Comparison of ENCODE assay signal across 1 cellular context in the genomic region with DNA sequence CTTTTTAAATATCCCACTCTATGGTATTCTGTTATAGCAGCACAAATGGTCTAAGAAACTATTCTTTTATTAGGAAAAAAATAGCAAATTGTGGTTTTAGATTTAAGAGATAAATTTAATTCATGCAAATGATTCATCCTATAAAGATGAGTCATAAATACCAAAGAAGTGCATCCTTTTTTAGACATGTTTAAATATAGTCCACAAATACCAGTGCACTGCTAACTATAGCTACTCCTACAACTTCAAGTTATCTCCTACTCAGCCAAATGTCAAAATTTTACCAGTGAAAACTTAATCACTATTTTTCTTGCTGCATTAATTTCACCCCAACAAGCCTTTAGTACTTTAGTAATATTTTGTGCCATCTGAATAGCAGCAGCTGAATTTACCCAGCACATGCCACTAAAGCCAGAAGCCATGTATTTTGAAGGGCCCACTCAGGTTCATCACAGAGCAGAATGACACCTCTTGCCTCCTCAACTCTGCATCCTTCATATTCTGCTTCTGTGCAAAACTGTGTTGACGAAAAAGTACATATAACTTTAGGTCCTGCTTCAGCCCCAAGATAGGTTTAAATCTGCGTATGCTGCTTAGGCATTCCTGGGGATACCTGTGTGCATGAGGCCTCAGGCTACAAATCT.
A peak's percentile ranks its signal among the peaks of the same experiment; 100 is the strongest.
TF ChIP-seq lines count a peak whose summit lies in the region.

No MANE protein-coding gene starts in this region.

TF ChIP-seq in SK-N-SH, 30 proteins besides CTCF, POLR2A, EP300 and RAD21 (continued from another document):
- TF ChIP-seq, protein P1, sequence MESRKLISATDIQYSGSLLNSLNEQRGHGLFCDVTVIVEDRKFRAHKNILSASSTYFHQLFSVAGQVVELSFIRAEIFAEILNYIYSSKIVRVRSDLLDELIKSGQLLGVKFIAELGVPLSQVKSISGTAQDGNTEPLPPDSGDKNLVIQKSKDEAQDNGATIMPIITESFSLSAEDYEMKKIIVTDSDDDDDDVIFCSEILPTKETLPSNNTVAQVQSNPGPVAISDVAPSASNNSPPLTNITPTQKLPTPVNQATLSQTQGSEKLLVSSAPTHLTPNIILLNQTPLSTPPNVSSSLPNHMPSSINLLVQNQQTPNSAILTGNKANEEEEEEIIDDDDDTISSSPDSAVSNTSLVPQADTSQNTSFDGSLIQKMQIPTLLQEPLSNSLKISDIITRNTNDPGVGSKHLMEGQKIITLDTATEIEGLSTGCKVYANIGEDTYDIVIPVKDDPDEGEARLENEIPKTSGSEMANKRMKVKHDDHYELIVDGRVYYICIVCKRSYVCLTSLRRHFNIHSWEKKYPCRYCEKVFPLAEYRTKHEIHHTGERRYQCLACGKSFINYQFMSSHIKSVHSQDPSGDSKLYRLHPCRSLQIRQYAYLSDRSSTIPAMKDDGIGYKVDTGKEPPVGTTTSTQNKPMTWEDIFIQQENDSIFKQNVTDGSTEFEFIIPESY (IDR thresholded peaks at IDR 0.05; ENCODE audit: borderline replicate concordance, low read depth), result no peak
- TF ChIP-seq NFIC (IDR thresholded peaks at IDR 0.05; ENCODE audit: borderline replicate concordance) (peak; percentile 54; the same call in 1 of the 2 replicates), TCF12 (IDR thresholded peaks at IDR 0.05) (peak; percentile 75), GABPA (IDR thresholded peaks at IDR 0.05; ENCODE audit: low read depth) (no peak), SIN3A (IDR thresholded peaks at IDR 0.05; ENCODE audit: borderline replicate concordance, low read depth, low read length) (no peak), FOSL2 (IDR thresholded peaks at IDR 0.05; ENCODE audit: borderline replicate concordance, low read depth) (peak; percentile 90; the same call in 1 of the 2 replicates), EZH2phosphoT487 (IDR thresholded peaks at IDR 0.05; ENCODE audit: borderline replicate concordance, low read depth) (no peak), POLR2AphosphoS5 (IDR thresholded peaks at IDR 0.05; ENCODE audit: low read depth, low read length) (peak; percentile 38; the same call in 1 of the 2 replicates), TEAD4 (IDR thresholded peaks at IDR 0.05; ENCODE audit: borderline replicate concordance, insufficient read depth) (peak; percentile 47; the same call in 1 of the 2 replicates), RXRA (IDR thresholded peaks at IDR 0.05; ENCODE audit: borderline replicate concordance, low read depth) (peak; percentile 26; the same call in 1 of the 2 replicates), SMC3 (IDR thresholded peaks at IDR 0.05; ENCODE audit: low read depth, low read length) (no peak), ELF1 (IDR thresholded peaks at IDR 0.05) (no peak), CHD2 (IDR thresholded peaks at IDR 0.05; ENCODE audit: low read length, partially characterized antibody) (no peak)
- TF ChIP-seq, protein P2, sequence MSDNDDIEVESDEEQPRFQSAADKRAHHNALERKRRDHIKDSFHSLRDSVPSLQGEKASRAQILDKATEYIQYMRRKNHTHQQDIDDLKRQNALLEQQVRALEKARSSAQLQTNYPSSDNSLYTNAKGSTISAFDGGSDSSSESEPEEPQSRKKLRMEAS (IDR thresholded peaks at IDR 0.05; ENCODE audit: low read depth), result no peak
- TF ChIP-seq, protein P3, sequence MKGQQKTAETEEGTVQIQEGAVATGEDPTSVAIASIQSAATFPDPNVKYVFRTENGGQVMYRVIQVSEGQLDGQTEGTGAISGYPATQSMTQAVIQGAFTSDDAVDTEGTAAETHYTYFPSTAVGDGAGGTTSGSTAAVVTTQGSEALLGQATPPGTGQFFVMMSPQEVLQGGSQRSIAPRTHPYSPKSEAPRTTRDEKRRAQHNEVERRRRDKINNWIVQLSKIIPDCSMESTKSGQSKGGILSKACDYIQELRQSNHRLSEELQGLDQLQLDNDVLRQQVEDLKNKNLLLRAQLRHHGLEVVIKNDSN (IDR thresholded peaks at IDR 0.05; ENCODE audit: borderline replicate concordance, low read depth), result no peak
- TF ChIP-seq, protein P4, sequence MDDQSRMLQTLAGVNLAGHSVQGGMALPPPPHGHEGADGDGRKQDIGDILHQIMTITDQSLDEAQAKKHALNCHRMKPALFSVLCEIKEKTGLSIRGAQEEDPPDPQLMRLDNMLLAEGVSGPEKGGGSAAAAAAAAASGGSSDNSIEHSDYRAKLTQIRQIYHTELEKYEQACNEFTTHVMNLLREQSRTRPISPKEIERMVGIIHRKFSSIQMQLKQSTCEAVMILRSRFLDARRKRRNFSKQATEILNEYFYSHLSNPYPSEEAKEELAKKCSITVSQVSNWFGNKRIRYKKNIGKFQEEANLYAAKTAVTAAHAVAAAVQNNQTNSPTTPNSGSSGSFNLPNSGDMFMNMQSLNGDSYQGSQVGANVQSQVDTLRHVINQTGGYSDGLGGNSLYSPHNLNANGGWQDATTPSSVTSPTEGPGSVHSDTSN (IDR thresholded peaks at IDR 0.05), result peak; percentile 25; the same call in 1 of the 2 replicates
